ENCODE assay signal across 7 cellular contexts in genomic region chr22:22710719-22711531, GRCh38.
DNase-seq lines count a peak whose midpoint lies in the region; ATAC-seq and TF ChIP-seq lines count a peak whose summit lies in the region.

No MANE protein-coding gene starts in this region.

- no peak overlapping the region for H3K4me2 ChIP-seq in Loucy (ENCODE audit: low read depth, low read length, poor library complexity, severe bottlenecking)

- no peaks in the 10 kb centered on the region for H3K36me3 Mint-ChIP-seq in activated CD4-positive, alpha-beta memory T cell treated with anti-CD3 and anti-CD28 coated beads for 36 hours
- no peaks in the 10 kb centered on the region for H3K36me3 Mint-ChIP-seq in stimulated activated memory B cell treated with anti-CD40 and anti-IgM and Interleukin-4, amounts not matched to agents 10 μg/mL and 1 μg/mL and 100 μg/mL, for 72 hours

- CTCF ChIA-PET in activated CD4-positive, alpha-beta memory T cell treated with anti-CD3 and anti-CD28 coated beads for 36 hours (lab: Charles Lee), result interaction anchor here (1.0 to 1.5 kb wide), 7 partner anchors 12 to 246 kb away, joined by 3 to 4 read pairs (median 3); no protein-coding TSS in a partner anchor

- peak; percentile 64 for ATAC-seq in stimulated activated memory B cell treated with anti-CD40 and anti-IgM and Interleukin-4, amounts not matched to agents 10 μg/mL and 1 μg/mL and 100 μg/mL, for 72 hours
- ATAC-seq in HG02870 (IDR thresholded peaks at IDR 0.05; ENCODE audit: unreplicated experiment), result no peak

- intact Hi-C loops in activated CD4-positive, alpha-beta memory T cell treated with anti-CD3 and anti-CD28 coated beads for 36 hours (cut with micrococcal nuclease), result loop anchor here (5.0 kb wide), 1 partner anchor 36 kb away; no protein-coding TSS in a partner anchor

- no peaks in the 10 kb centered on the region for H3K27me3 Mint-ChIP-seq in activated CD4-positive, alpha-beta memory T cell treated with anti-CD3 and anti-CD28 coated beads for 36 hours
- no peaks in the 10 kb centered on the region for H3K27me3 Mint-ChIP-seq in stimulated activated memory B cell treated with anti-CD40 and anti-IgM and Interleukin-4, amounts not matched to agents 10 μg/mL and 1 μg/mL and 100 μg/mL, for 72 hours

- no peak overlapping the region for H3K4me3 ChIP-seq in Loucy (ENCODE audit: low read length, poor library complexity, severe bottlenecking)

- peak; percentile 95 for TF ChIP-seq CTCF in Loucy (conservative IDR thresholded peaks at IDR 0.05; ENCODE audit: low read length)

- no peaks in the 10 kb centered on the region for H3K36me3 ChIP-seq in Loucy (ENCODE audit: insufficient read depth, low read length)

- H3K9ac ChIP-seq in Loucy (ENCODE audit: low read depth, low read length, poor library complexity, severe bottlenecking), result no peak overlapping the region

- no peaks in the 10 kb centered on the region for H3K79me2 ChIP-seq in Loucy (ENCODE audit: insufficient read depth, low read length)

- no peaks in the 10 kb centered on the region for H3F3A ChIP-seq in Loucy (ENCODE audit: low read depth)

- POLR2A ChIA-PET in activated CD4-positive, alpha-beta memory T cell treated with anti-CD3 and anti-CD28 coated beads for 36 hours (lab: Charles Lee), result no interaction called here

- DNase-seq in GM03348 (ENCODE audit: low spot score), result peak; percentile 77
- DNase-seq in activated CD4-positive, alpha-beta memory T cell treated with anti-CD3 and anti-CD28 coated beads for 36 hours, result peak; percentile 81
- DNase-seq in ecto neural progenitor cell (ENCODE audit: low spot score), result peak; percentile 82
- peak; percentile 28 for DNase-seq in myocyte (ENCODE audit: low read depth)

- H3K4me1 Mint-ChIP-seq in activated CD4-positive, alpha-beta memory T cell treated with anti-CD3 and anti-CD28 coated beads for 36 hours (ENCODE audit: low read depth), result no peaks in the 10 kb centered on the region
- H3K4me1 Mint-ChIP-seq in stimulated activated memory B cell treated with anti-CD40 and anti-IgM and Interleukin-4, amounts not matched to agents 10 μg/mL and 1 μg/mL and 100 μg/mL, for 72 hours, result peaks cover 58% of the 10 kb centered on the region

- no peak overlapping the region for H3K4me3 Mint-ChIP-seq in activated CD4-positive, alpha-beta memory T cell treated with anti-CD3 and anti-CD28 coated beads for 36 hours
- H3K4me3 Mint-ChIP-seq in stimulated activated memory B cell treated with anti-CD40 and anti-IgM and Interleukin-4, amounts not matched to agents 10 μg/mL and 1 μg/mL and 100 μg/mL, for 72 hours, result no peak overlapping the region

- H2AFZ ChIP-seq in Loucy (ENCODE audit: low read length), result no peak overlapping the region

- H3K27ac Mint-ChIP-seq in activated CD4-positive, alpha-beta memory T cell treated with anti-CD3 and anti-CD28 coated beads for 36 hours, result no peak overlapping the region
- H3K27ac Mint-ChIP-seq in stimulated activated memory B cell treated with anti-CD40 and anti-IgM and Interleukin-4, amounts not matched to agents 10 μg/mL and 1 μg/mL and 100 μg/mL, for 72 hours, result peak overlapping the region; percentile 30

- H3K9me3 ChIP-seq in Loucy (ENCODE audit: insufficient read depth, low read depth, low read length), result no peaks in the 10 kb centered on the region

- H4K20me1 ChIP-seq in Loucy (ENCODE audit: insufficient read depth, low read length, poor library complexity, severe bottlenecking), result no peaks in the 10 kb centered on the region

- no peaks in the 10 kb centered on the region for H3K9me3 Mint-ChIP-seq in activated CD4-positive, alpha-beta memory T cell treated with anti-CD3 and anti-CD28 coated beads for 36 hours
- H3K9me3 Mint-ChIP-seq in stimulated activated memory B cell treated with anti-CD40 and anti-IgM and Interleukin-4, amounts not matched to agents 10 μg/mL and 1 μg/mL and 100 μg/mL, for 72 hours, result no peaks in the 10 kb centered on the region

- H3K4me1 ChIP-seq in Loucy (ENCODE audit: insufficient read depth, low read length, poor library complexity, severe bottlenecking), result peaks cover 40% of the 10 kb centered on the region

- no peaks in the 10 kb centered on the region for H3K27me3 ChIP-seq in Loucy (ENCODE audit: insufficient read depth, low read length, poor library complexity, severe bottlenecking)

- H3K9me2 ChIP-seq in Loucy (replicated peaks; ENCODE audit: low read depth, low read length), result no peaks in the 10 kb centered on the region

Comparison
In these comparisons a context has a peak if more than half of its experiments do, and no peak if none do; other contexts are left out.
1. DNase-seq: peak in every context shown above with its lines; median percentile 82 in ecto neural progenitor cell; 81 in activated CD4-positive, alpha-beta memory T cell treated with anti-CD3 and anti-CD28 coated beads for 36 hours; 77 in GM03348; 28 in myocyte.